Comparison of ENCODE assay signal across 8 cellular contexts in the genomic region with DNA sequence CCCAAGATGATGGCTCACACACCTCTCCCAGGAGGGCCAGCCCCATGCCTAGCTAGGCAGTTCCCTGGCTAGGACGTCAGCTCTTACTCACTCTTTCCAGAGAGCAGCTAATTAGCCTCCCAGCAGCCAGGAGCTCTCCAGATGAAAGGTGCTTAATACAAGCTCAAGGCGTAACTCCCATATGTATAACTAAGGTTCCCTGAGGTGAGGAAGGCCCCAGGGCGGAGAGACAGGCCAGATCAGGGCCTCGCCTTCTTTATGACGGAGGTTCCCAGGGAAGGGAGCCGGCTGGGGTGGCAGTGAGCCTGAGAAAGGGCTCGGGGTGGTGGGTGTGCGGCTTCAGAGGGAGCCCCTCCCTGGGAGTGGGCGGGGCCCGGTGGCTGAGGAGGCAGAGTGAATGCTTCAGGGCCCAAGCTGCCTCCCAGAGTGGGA. TPM values are rescaled to one million over a fixed set of nuclear protein-coding genes. Genes with fewer than 3 reads are reported as not detected.
DNase-seq lines count a peak whose midpoint lies in the region; ATAC-seq, FAIRE-seq and TF ChIP-seq lines count a peak whose summit lies in the region.

No MANE protein-coding gene starts in this region.

- H3K4me3 ChIP-seq in A549 (no peak overlapping the region), HUES6 (ENCODE audit: low read depth, low read length) (peak overlapping the region; percentile 8; the same call in 1 of the 2 replicates), astrocyte of the spinal cord (ENCODE audit: low read depth, low read length) (no peak overlapping the region), lower lobe of right lung (no peak overlapping the region)

- DNase-seq in A549 (ENCODE audit: low read depth in 1 of 2, low spot score in 1 of 2) = peak in 1 of 2 experiments; percentile 61
- peak; percentile 80 for DNase-seq in astrocyte of the spinal cord (ENCODE audit: low read depth, low spot score)
- DNase-seq in lower lobe of right lung = no peak
- no peak for DNase-seq in C1 segment of cervical spinal cord (lab: John Stamatoyannopoulos, UW)
- no peak for DNase-seq in medulla oblongata (ENCODE audit: extremely low spot score)
- no peak for DNase-seq in GM19239 (ENCODE audit: insufficient read length, low spot score)
- no peak for DNase-seq in DMS79 treated with DMSO at 0.1 percent for 48 hours (lab: John Stamatoyannopoulos, UW)

- CTCF ChIA-PET in A549 (lab: Yijun Ruan, JAX) = interaction anchor here (0.8 to 10.2 kb wide), 12 partner anchors 10 to 982 kb away, joined by 3 to 162 read pairs (median 11); no protein-coding TSS in a partner anchor

- H3K27ac ChIP-seq in A549 (peak overlapping the region; percentile 29 to 72; a peak in 4 of 6 replicates), HUES6 (ENCODE audit: low read depth, low read length) (no peak overlapping the region), lower lobe of right lung (peak overlapping the region; percentile 44)

- H3K4me2 ChIP-seq in A549 = no peak overlapping the region

- no peak for TF ChIP-seq POLR2A in A549 (IDR thresholded peaks at IDR 0.05; ENCODE audit: low read length)

- no peak for TF ChIP-seq RAD21 in A549 (conservative IDR thresholded peaks at IDR 0.05 in 1 of 2, IDR thresholded peaks at IDR 0.05 in 1 of 2)

- intact Hi-C loops in lower lobe of right lung (cut with DNase I) = no loop called here

- POLR2A ChIA-PET in A549 (lab: Yijun Ruan, JAX) = interaction anchor here (0.8 to 13.8 kb wide), 3 partner anchors 24 to 40 kb away, joined by 3 to 187 read pairs (median 3); a partner anchor contains a TSS

- no peak for TF ChIP-seq EP300 in A549 (IDR thresholded peaks at IDR 0.05)

- 69% methylated on average over 10 of the region's 10 CpGs for WGBS in A549 (ENCODE audit: missing lambda C conversion rate)

- H3K9ac ChIP-seq in HUES6 (ENCODE audit: low read length) = no peak overlapping the region

- no peaks in the 10 kb centered on the region for H3K27me3 ChIP-seq in HUES6 (ENCODE audit: control insufficient read depth, insufficient read depth, low read length)
- no peaks in the 10 kb centered on the region for H3K27me3 ChIP-seq in lower lobe of right lung (ENCODE audit: low read depth)

- FAIRE-seq in A549 (lab: Jason Lieb, UNC) (no peak), GM19239 (lab: Jason Lieb, UNC) (no peak)

- peaks cover 38% of the 10 kb centered on the region for H3K4me1 ChIP-seq in A549
- H3K4me1 ChIP-seq in HUES6 (ENCODE audit: control insufficient read depth, insufficient read depth, low read length) = peaks cover 51% of the 10 kb centered on the region
- peaks cover 37% of the 10 kb centered on the region for H3K4me1 ChIP-seq in lower lobe of right lung

- H3K9me3 ChIP-seq in A549 (no peaks in the 10 kb centered on the region), HUES6 (ENCODE audit: control insufficient read depth, insufficient read depth, low read depth, low read length) (no peaks in the 10 kb centered on the region), lower lobe of right lung (no peaks in the 10 kb centered on the region)

- TF ChIP-seq CTCF in A549 (IDR thresholded peaks at IDR 0.05) (no peak), astrocyte of the spinal cord (IDR thresholded peaks at IDR 0.05; ENCODE audit: low read depth, low read length) (no peak), lower lobe of right lung (IDR thresholded peaks at IDR 0.05) (no peak)

- in situ Hi-C loops in astrocyte of the spinal cord (cut with HindIII; ENCODE audit: low sequenced_read_pairs) = no loop called here

- ATAC-seq in A549 (no peak), lower lobe of right lung (peak; percentile 8 to 51)

- H3K36me3 ChIP-seq in HUES6 (ENCODE audit: control insufficient read depth, insufficient read depth, low read length) (no peaks in the 10 kb centered on the region), lower lobe of right lung (no peaks in the 10 kb centered on the region)

TF ChIP-seq in A549, 52 proteins besides CTCF, POLR2A, EP300 and RAD21:
- no peak for TF ChIP-seq HDAC2 (IDR thresholded peaks at IDR 0.05)
- TF ChIP-seq SREBF2 (IDR thresholded peaks at IDR 0.05) = no peak
- no peak for TF ChIP-seq KDM1A (IDR thresholded peaks at IDR 0.05; ENCODE audit: low read depth)
- TF ChIP-seq TP53 (CRISPR knock-in tag; IDR thresholded peaks at IDR 0.05) = no peak
- no peak for TF ChIP-seq RFX5 (IDR thresholded peaks at IDR 0.05)
- no peak for TF ChIP-seq EHF (CRISPR knock-in tag; IDR thresholded peaks at IDR 0.05)
- TF ChIP-seq GATA3 (IDR thresholded peaks at IDR 0.05; ENCODE audit: borderline replicate concordance) = no peak
- TF ChIP-seq JUN (IDR thresholded peaks at IDR 0.05) = no peak
- TF ChIP-seq, protein P1, sequence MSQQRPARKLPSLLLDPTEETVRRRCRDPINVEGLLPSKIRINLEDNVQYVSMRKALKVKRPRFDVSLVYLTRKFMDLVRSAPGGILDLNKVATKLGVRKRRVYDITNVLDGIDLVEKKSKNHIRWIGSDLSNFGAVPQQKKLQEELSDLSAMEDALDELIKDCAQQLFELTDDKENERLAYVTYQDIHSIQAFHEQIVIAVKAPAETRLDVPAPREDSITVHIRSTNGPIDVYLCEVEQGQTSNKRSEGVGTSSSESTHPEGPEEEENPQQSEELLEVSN (IDR thresholded peaks at IDR 0.05; ENCODE audit: borderline replicate concordance, low read depth) = no peak
- TF ChIP-seq EHMT2 (IDR thresholded peaks at IDR 0.05; ENCODE audit: low read depth) = no peak
- TF ChIP-seq, protein P2, sequence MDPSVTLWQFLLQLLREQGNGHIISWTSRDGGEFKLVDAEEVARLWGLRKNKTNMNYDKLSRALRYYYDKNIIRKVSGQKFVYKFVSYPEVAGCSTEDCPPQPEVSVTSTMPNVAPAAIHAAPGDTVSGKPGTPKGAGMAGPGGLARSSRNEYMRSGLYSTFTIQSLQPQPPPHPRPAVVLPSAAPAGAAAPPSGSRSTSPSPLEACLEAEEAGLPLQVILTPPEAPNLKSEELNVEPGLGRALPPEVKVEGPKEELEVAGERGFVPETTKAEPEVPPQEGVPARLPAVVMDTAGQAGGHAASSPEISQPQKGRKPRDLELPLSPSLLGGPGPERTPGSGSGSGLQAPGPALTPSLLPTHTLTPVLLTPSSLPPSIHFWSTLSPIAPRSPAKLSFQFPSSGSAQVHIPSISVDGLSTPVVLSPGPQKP (IDR thresholded peaks at IDR 0.05; ENCODE audit: low read depth, low read length) = no peak
- TF ChIP-seq HEYL (CRISPR knock-in tag; IDR thresholded peaks at IDR 0.05) = no peak
- TF ChIP-seq ZFP36 (IDR thresholded peaks at IDR 0.05; ENCODE audit: borderline replicate concordance, partially characterized antibody) = no peak
- no peak for TF ChIP-seq MAZ (IDR thresholded peaks at IDR 0.05; ENCODE audit: borderline replicate concordance, low read depth, low read length)
- TF ChIP-seq KDM5A (IDR thresholded peaks at IDR 0.05) = no peak
- TF ChIP-seq, protein P3, sequence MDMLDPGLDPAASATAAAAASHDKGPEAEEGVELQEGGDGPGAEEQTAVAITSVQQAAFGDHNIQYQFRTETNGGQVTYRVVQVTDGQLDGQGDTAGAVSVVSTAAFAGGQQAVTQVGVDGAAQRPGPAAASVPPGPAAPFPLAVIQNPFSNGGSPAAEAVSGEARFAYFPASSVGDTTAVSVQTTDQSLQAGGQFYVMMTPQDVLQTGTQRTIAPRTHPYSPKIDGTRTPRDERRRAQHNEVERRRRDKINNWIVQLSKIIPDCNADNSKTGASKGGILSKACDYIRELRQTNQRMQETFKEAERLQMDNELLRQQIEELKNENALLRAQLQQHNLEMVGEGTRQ (IDR thresholded peaks at IDR 0.05) = no peak
- TF ChIP-seq RNF2 (IDR thresholded peaks at IDR 0.05; ENCODE audit: borderline replicate concordance, low read depth) = no peak
- TF ChIP-seq ZSCAN20 (CRISPR knock-in tag; IDR thresholded peaks at IDR 0.05) = no peak
- no peak for TF ChIP-seq RCOR1 (IDR thresholded peaks at IDR 0.05; ENCODE audit: low read depth, low read length)
TF ChIP-seq in A549: peak in this region for 0.

RNA-seq across cellular contexts. Expression of a gene that starts 26.4 kb away (rescaled TPM):
- polyA plus RNA-seq in A549 (2011; rRNA removed) = 73.8 and 76.4 TPM in 2 replicates
- 303 and 417 TPM in 2 replicates for polyA plus RNA-seq in A549 (2012; cell fraction: cytosol; rRNA removed)
- 621 and 1,069 TPM in 2 replicates for polyA plus RNA-seq in A549 (2012; cell fraction: nucleus; rRNA removed)
- 109 to 135 TPM (median 114 TPM) in 3 replicates for polyA plus RNA-seq in A549 (2017; fragmentation: RNase III; extraction: RNeasy Plus Mini Kit Qiagen cat#74134 plus additional on column Dnase treatment)
- polyA minus RNA-seq in A549 (2011; rRNA and poly(A)+ RNA removed) = 45.3 and 60.5 TPM in 2 replicates
- 199 TPM for total RNA-seq in lower lobe of right lung

Comparison
In these comparisons a context has a peak if more than half of its experiments do, and no peak if none do; other contexts are left out.
1. ATAC-seq: peak in lower lobe of right lung (2 of 2); none in A549 (0 of 2).